In genomic region chr20:16691381-16691780, GRCh38 we compare ENCODE assay signal across 9 cellular contexts. TPM values are rescaled to one million over a fixed set of nuclear protein-coding genes. Genes with fewer than 3 reads are reported as not detected.
"Had no signal": no experiment of that assay in that cellular context is flagged by ENCODE, and none has a peak within 500 bp of the region (broad histone marks: within the 10 kb centered on the region; RNA-seq: fewer than 3 reads in every experiment).

No MANE protein-coding gene starts in this region.

- H3K36me3 ChIP-seq: HAP-1 had no signal

- H3K4me3 ChIP-seq: GM23248, HAP-1 had no signal

- H3K9me3 ChIP-seq: HAP-1 had no signal

- H3K27ac ChIP-seq: GM23248, HL-60 had no signal

- DNase-seq: GM23248, GOT3, H7, HFFc6 had no signal

- H3K9ac ChIP-seq: GM23248 had no signal

- H3K4me1 ChIP-seq: HAP-1 had no signal

RNA-seq across cellular contexts. Expression of gene OTOR, which starts 56.8 kb away (rescaled TPM):
- total RNA-seq: GM23248, H4, H7, HepG2, HFFc6, HT1080 had no signal
